ENCODE assay signal across 19 cellular contexts in genomic region chr12:49559011-49559675, GRCh38. TPM values are rescaled to one million over a fixed set of nuclear protein-coding genes. Genes with fewer than 3 reads are reported as not detected.
DNase-seq lines count a peak whose midpoint lies in the region; ATAC-seq and TF ChIP-seq lines count a peak whose summit lies in the region.
"Had no signal": no experiment of that assay in that cellular context is flagged by ENCODE, and none has a peak within 500 bp of the region (broad histone marks: within the 10 kb centered on the region; RNA-seq: fewer than 3 reads in every experiment).

No MANE protein-coding gene starts in this region.

- CTCF ChIA-PET in activated CD4-positive, alpha-beta T cell treated with anti-CD3 and anti-CD28 coated beads, Interleukin-2, amount 10 ng/mL, durations not matched to agents 7 days and 5 days (lab: Charles Lee), result interaction anchor here (0.5 kb wide), 1 partner anchor 45 kb away, joined by 3 read pairs; no protein-coding TSS in a partner anchor

- POLR2A ChIA-PET in activated CD4-positive, alpha-beta T cell treated with anti-CD3 and anti-CD28 coated beads, Interleukin-2, amount 10 ng/mL, durations not matched to agents 7 days and 5 days (lab: Charles Lee), result no interaction called here

- H3K4me1 Mint-ChIP-seq in activated CD4-positive, alpha-beta T cell treated with anti-CD3 and anti-CD28 coated beads, Interleukin-2, amount 10 ng/mL, durations not matched to agents 24 days and 14 days, result peaks cover 8% of the 10 kb centered on the region
- peaks cover 39% of the 10 kb centered on the region for H3K4me1 Mint-ChIP-seq in activated CD4-positive, alpha-beta T cell treated with anti-CD3 and anti-CD28 coated beads, Interleukin-2, amount 10 ng/mL, durations not matched to agents 7 days and 5 days
- H3K4me1 Mint-ChIP-seq in neural crest cell, result no peaks in the 10 kb centered on the region
- H3K4me1 Mint-ChIP-seq in stimulated activated effector memory CD8-positive, alpha-beta T cell treated with anti-CD3 and anti-CD28 coated beads, Interleukin-12 subunit alpha, Interleukin-12 subunit beta, amount 100 ng/mL, for 72 hours, result peaks cover 12% of the 10 kb centered on the region
- H3K4me1 Mint-ChIP-seq: B cell, H9 had no signal

- H3K36me3 ChIP-seq in sigmoid colon, result peaks cover 38 to 81% (median 54%) of the 10 kb centered on the region in 4 donors

- peaks cover 42% of the 10 kb centered on the region for H3K36me3 Mint-ChIP-seq in activated CD4-positive, alpha-beta T cell treated with anti-CD3 and anti-CD28 coated beads, Interleukin-2, amount 10 ng/mL, durations not matched to agents 24 days and 14 days (ENCODE audit: low read depth)
- peaks cover 45% of the 10 kb centered on the region for H3K36me3 Mint-ChIP-seq in activated CD4-positive, alpha-beta T cell treated with anti-CD3 and anti-CD28 coated beads, Interleukin-2, amount 10 ng/mL, durations not matched to agents 7 days and 5 days (ENCODE audit: low read depth)
- peaks cover 6% of the 10 kb centered on the region for H3K36me3 Mint-ChIP-seq in neural crest cell (ENCODE audit: low read depth)
- peaks cover 65% of the 10 kb centered on the region for H3K36me3 Mint-ChIP-seq in stimulated activated effector memory CD8-positive, alpha-beta T cell treated with anti-CD3 and anti-CD28 coated beads, Interleukin-12 subunit alpha, Interleukin-12 subunit beta, amount 100 ng/mL, for 72 hours

- H3K4me3 Mint-ChIP-seq in activated CD4-positive, alpha-beta T cell treated with anti-CD3 and anti-CD28 coated beads, Interleukin-2, amount 10 ng/mL, durations not matched to agents 24 days and 14 days, result no peak overlapping the region
- H3K4me3 Mint-ChIP-seq in activated CD4-positive, alpha-beta T cell treated with anti-CD3 and anti-CD28 coated beads, Interleukin-2, amount 10 ng/mL, durations not matched to agents 7 days and 5 days, result no peak overlapping the region
- no peak overlapping the region for H3K4me3 Mint-ChIP-seq in neural crest cell
- H3K4me3 Mint-ChIP-seq in stimulated activated effector memory CD8-positive, alpha-beta T cell treated with anti-CD3 and anti-CD28 coated beads, Interleukin-12 subunit alpha, Interleukin-12 subunit beta, amount 100 ng/mL, for 72 hours, result no peak overlapping the region
- H3K4me3 Mint-ChIP-seq: B cell; CD8-positive, alpha-beta memory T cell; H9 had no signal

- intact Hi-C loops in activated CD4-positive, alpha-beta T cell treated with anti-CD3 and anti-CD28 coated beads, Interleukin-2, amount 10 ng/mL, durations not matched to agents 24 days and 14 days (cut with micrococcal nuclease), result no loop called here
- intact Hi-C loops in Right ventricle myocardium inferior (cut with DNase I), result no loop called here
- intact Hi-C loops in Right ventricle myocardium superior (cut with DNase I), result no loop called here
- intact Hi-C loops in sigmoid colon (cut with DNase I), result no loop called here

- ATAC-seq in Right ventricle myocardium inferior (no peak), Right ventricle myocardium superior (ENCODE audit: poor library complexity) (no peak), GM21825 (IDR thresholded peaks at IDR 0.05; ENCODE audit: unreplicated experiment) (no peak)
- ATAC-seq in stimulated activated effector memory CD8-positive, alpha-beta T cell treated with anti-CD3 and anti-CD28 coated beads, Interleukin-12 subunit alpha, Interleukin-12 subunit beta, amount 100 ng/mL, for 72 hours, result no peak
- ATAC-seq: GM12878 had no signal

- WGBS in sigmoid colon, 2 donors, result 95 to 97% methylated on average over 17 of the region's 17 CpGs

- no peaks in the 10 kb centered on the region for H3K9me3 ChIP-seq in sigmoid colon
- H3K9me3 ChIP-seq: BLaER1 treated with 17β-estradiol and CSF1 and Interleukin-3, amounts not matched to agents 10 nM and 100 nM had no signal

- no peak overlapping the region for H3K4me3 ChIP-seq in sigmoid colon
- H3K4me3 ChIP-seq: BLaER1 treated with 17β-estradiol and CSF1 and Interleukin-3, amounts not matched to agents 10 nM and 100 nM; GM12878 had no signal

- TF ChIP-seq POLR2A in sigmoid colon (IDR thresholded peaks at IDR 0.05), result no peak

- H3K27me3 Mint-ChIP-seq in activated CD4-positive, alpha-beta T cell treated with anti-CD3 and anti-CD28 coated beads, Interleukin-2, amount 10 ng/mL, durations not matched to agents 24 days and 14 days, result no peaks in the 10 kb centered on the region
- no peaks in the 10 kb centered on the region for H3K27me3 Mint-ChIP-seq in activated CD4-positive, alpha-beta T cell treated with anti-CD3 and anti-CD28 coated beads, Interleukin-2, amount 10 ng/mL, durations not matched to agents 7 days and 5 days
- H3K27me3 Mint-ChIP-seq in neural crest cell (ENCODE audit: low read depth), result no peaks in the 10 kb centered on the region
- H3K27me3 Mint-ChIP-seq: B cell; CD8-positive, alpha-beta memory T cell had no signal

- no peaks in the 10 kb centered on the region for H3K4me1 ChIP-seq in sigmoid colon

- no peaks in the 10 kb centered on the region for H3K9me3 Mint-ChIP-seq in activated CD4-positive, alpha-beta T cell treated with anti-CD3 and anti-CD28 coated beads, Interleukin-2, amount 10 ng/mL, durations not matched to agents 24 days and 14 days
- no peaks in the 10 kb centered on the region for H3K9me3 Mint-ChIP-seq in activated CD4-positive, alpha-beta T cell treated with anti-CD3 and anti-CD28 coated beads, Interleukin-2, amount 10 ng/mL, durations not matched to agents 7 days and 5 days
- no peaks in the 10 kb centered on the region for H3K9me3 Mint-ChIP-seq in neural crest cell
- H3K9me3 Mint-ChIP-seq in stimulated activated effector memory CD8-positive, alpha-beta T cell treated with anti-CD3 and anti-CD28 coated beads, Interleukin-12 subunit alpha, Interleukin-12 subunit beta, amount 100 ng/mL, for 72 hours, result no peaks in the 10 kb centered on the region
- H3K9me3 Mint-ChIP-seq: CD8-positive, alpha-beta memory T cell; H9 had no signal

- no peak for TF ChIP-seq CTCF in neural crest cell (conservative IDR thresholded peaks at IDR 0.05)
- no peak for TF ChIP-seq CTCF in sigmoid colon (IDR thresholded peaks at IDR 0.05)

- H3K27ac Mint-ChIP-seq in activated CD4-positive, alpha-beta T cell treated with anti-CD3 and anti-CD28 coated beads, Interleukin-2, amount 10 ng/mL, durations not matched to agents 24 days and 14 days, result peak overlapping the region; percentile 66
- no peak overlapping the region for H3K27ac Mint-ChIP-seq in activated CD4-positive, alpha-beta T cell treated with anti-CD3 and anti-CD28 coated beads, Interleukin-2, amount 10 ng/mL, durations not matched to agents 7 days and 5 days
- H3K27ac Mint-ChIP-seq in neural crest cell (ENCODE audit: unreplicated experiment), result peak overlapping the region; percentile 50
- H3K27ac Mint-ChIP-seq in stimulated activated effector memory CD8-positive, alpha-beta T cell treated with anti-CD3 and anti-CD28 coated beads, Interleukin-12 subunit alpha, Interleukin-12 subunit beta, amount 100 ng/mL, for 72 hours, result peak overlapping the region; percentile 45
- H3K27ac Mint-ChIP-seq: B cell, H9 had no signal

- DNase-seq in activated CD4-positive, alpha-beta T cell treated with anti-CD3 and anti-CD28 coated beads, Interleukin-2, amount 10 ng/mL, durations not matched to agents 24 days and 14 days, result no peak
- no peak for DNase-seq in activated CD4-positive, alpha-beta T cell treated with anti-CD3 and anti-CD28 coated beads, Interleukin-2, amount 10 ng/mL, durations not matched to agents 7 days and 5 days
- DNase-seq in Right ventricle myocardium inferior (ENCODE audit: missing footprints), result peak; percentile 53
- DNase-seq in Right ventricle myocardium superior, result no peak
- DNase-seq in neural crest cell (ENCODE audit: low read depth, low spot score), result no peak
- no peak for DNase-seq in stimulated activated effector memory CD8-positive, alpha-beta T cell treated with anti-CD3 and anti-CD28 coated beads, Interleukin-12 subunit alpha, Interleukin-12 subunit beta, amount 100 ng/mL, for 72 hours (ENCODE audit: low spot score in 2 of 2)
- DNase-seq in sigmoid colon, result no peak
- DNase-seq: CD8-positive, alpha-beta memory T cell; COR-L47; DMS 273 treated with DMSO at 0.1 percent for 48 hours; DMS53; DND-41; EL; H9 had no signal

- no peak overlapping the region for H3K27ac ChIP-seq in sigmoid colon
- H3K27ac ChIP-seq: BLaER1 treated with 17β-estradiol and CSF1 and Interleukin-3, amounts not matched to agents 10 nM and 100 nM had no signal

- no peaks in the 10 kb centered on the region for H3K27me3 ChIP-seq in sigmoid colon
- H3K27me3 ChIP-seq: BLaER1 treated with 17β-estradiol and CSF1 and Interleukin-3, amounts not matched to agents 10 nM and 100 nM had no signal

- TF ChIP-seq EP300 in sigmoid colon (IDR thresholded peaks at IDR 0.05), result no peak

RNA-seq across cellular contexts. Expression of gene MCRS1, which starts 8.8 kb away (rescaled TPM):
- total RNA-seq in activated CD4-positive, alpha-beta T cell treated with anti-CD3 and anti-CD28 coated beads, Interleukin-2, amount 10 ng/mL, durations not matched to agents 24 days and 14 days, result 71.4 and 79.6 TPM in 2 replicates
- 10 to 100 TPM; 85.3 to 89.2 TPM for total RNA-seq in activated CD4-positive, alpha-beta T cell treated with anti-CD3 and anti-CD28 coated beads, Interleukin-2, amount 10 ng/mL, durations not matched to agents 7 days and 5 days
- 88.9 TPM for total RNA-seq in Right ventricle myocardium inferior
- 83.0 TPM for total RNA-seq in Right ventricle myocardium superior
- total RNA-seq in neural crest cell, result 89.6 and 95.3 TPM in 2 replicates
- total RNA-seq in sigmoid colon, result 10 to 100 TPM; 33.6 to 59.3 (median 48.0) TPM
- 10 to 100 TPM; 43.8 to 61.0 (median 46.0) TPM for polyA plus RNA-seq in sigmoid colon

RNA-seq across cellular contexts. Expression of gene KCNH3, which starts 20.3 kb away (rescaled TPM):
- total RNA-seq in activated CD4-positive, alpha-beta T cell treated with anti-CD3 and anti-CD28 coated beads, Interleukin-2, amount 10 ng/mL, durations not matched to agents 24 days and 14 days, result 1.5 and 2.1 TPM in 2 replicates
- total RNA-seq in activated CD4-positive, alpha-beta T cell treated with anti-CD3 and anti-CD28 coated beads, Interleukin-2, amount 10 ng/mL, durations not matched to agents 7 days and 5 days, result 1 to 10 TPM; 1.9 to 2.3 TPM
- total RNA-seq in Right ventricle myocardium inferior (0.27 TPM), Right ventricle myocardium superior (0.16 TPM), neural crest cell (0.16 and 0.34 TPM in 2 replicates), sigmoid colon (under 1 TPM in 2 of 4 donors, not detected in 2; 0.14 to 0.83 TPM)
- polyA plus RNA-seq in sigmoid colon, result under 1 TPM in 1 of 3 donors, not detected in 2; 0.36 TPM

RNA-seq across cellular contexts. Expression of gene FAM186B, which starts 46.3 kb away (rescaled TPM):
- 0.16 and 0.33 TPM in 2 replicates for total RNA-seq in activated CD4-positive, alpha-beta T cell treated with anti-CD3 and anti-CD28 coated beads, Interleukin-2, amount 10 ng/mL, durations not matched to agents 24 days and 14 days
- under 1 TPM; 0.15 TPM for total RNA-seq in activated CD4-positive, alpha-beta T cell treated with anti-CD3 and anti-CD28 coated beads, Interleukin-2, amount 10 ng/mL, durations not matched to agents 7 days and 5 days
- total RNA-seq in Right ventricle myocardium inferior (0.62 TPM), Right ventricle myocardium superior (0.46 TPM), neural crest cell (0.28 TPM in 1 of 2 replicates, not detected in the other), sigmoid colon (under 1 TPM in 2 of 4 donors, not detected in 2; 0.16 to 0.54 TPM)
- under 1 TPM in 1 of 3 donors, not detected in 2; 0.22 TPM for polyA plus RNA-seq in sigmoid colon
- total RNA-seq: G401 had no signal
- polyA plus RNA-seq: CD8-positive, alpha-beta memory T cell had no signal
